In genomic region chr2:238810321-238810720, GRCh38 we compare ENCODE assay signal across 7 cellular contexts. TPM values are rescaled to one million over a fixed set of nuclear protein-coding genes. Genes with fewer than 3 reads are reported as not detected.
"Had no signal": no experiment of that assay in that cellular context is flagged by ENCODE, and none has a peak within 500 bp of the region (broad histone marks: within the 10 kb centered on the region; RNA-seq: fewer than 3 reads in every experiment).

No MANE protein-coding gene starts in this region.

- DNase-seq: IMR-90, KBM-7, KG1 had no signal

- H3K27ac ChIP-seq: HL-60 had no signal

- ATAC-seq: HepG2, K562 had no signal

- H3K4me3 ChIP-seq: K562 had no signal

RNA-seq across cellular contexts. Expression of gene TWIST2, which starts 37.6 kb away (rescaled TPM):
- total RNA-seq: HT-29, K562 had no signal
